17 cellular contexts compared by ENCODE assay signal in the genomic region with DNA sequence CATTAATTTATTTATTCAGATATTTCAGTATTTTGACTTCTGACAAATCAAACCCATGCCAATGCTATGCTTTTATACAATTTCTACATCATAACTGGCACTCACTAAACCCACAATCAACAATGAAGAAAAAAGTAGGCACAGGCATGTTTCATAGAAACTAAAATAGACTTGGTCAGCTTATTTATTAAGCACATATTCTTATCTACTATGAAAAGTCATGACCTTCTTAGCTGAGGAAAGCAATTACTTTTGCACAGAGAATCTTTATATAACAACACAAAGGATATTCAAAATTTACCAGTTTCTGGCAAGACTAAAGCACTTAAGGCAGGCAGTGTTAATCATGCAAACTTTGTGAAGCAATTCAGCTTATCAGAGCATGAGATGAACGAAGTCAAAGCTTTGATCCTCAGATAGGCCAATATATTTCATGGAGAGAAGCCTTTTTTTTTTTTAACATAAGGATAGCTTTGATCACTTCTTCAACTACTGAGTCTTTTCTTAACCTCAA.
A peak's percentile ranks its signal among the peaks of the same experiment; 100 is the strongest.
DNase-seq lines count a peak whose midpoint lies in the region; ATAC-seq and TF ChIP-seq lines count a peak whose summit lies in the region.
"Had no signal": no experiment of that assay in that cellular context is flagged by ENCODE, and none has a peak within 500 bp of the region (broad histone marks: within the 10 kb centered on the region; RNA-seq: fewer than 3 reads in every experiment).

No MANE protein-coding gene starts in this region.

- DNase-seq in T-helper 2 cell treated with Interferon-gamma antibody and Interleukin-4, amounts not matched to agents 5 μg/mL and 100 μg/mL, for 36 hours (ENCODE audit: low spot score) = no peak
- DNase-seq in T-helper 2 cell (no peak), immature natural killer cell (no peak), chondrocyte (ENCODE audit: low spot score) (no peak), endothelial cell (ENCODE audit: low spot score) (no peak)
- no peak for DNase-seq in CD8-positive, alpha-beta T cell
- no peak for DNase-seq in activated T-helper 1 cell treated with anti-CD3 and anti-CD28 coated beads, Interleukin-12 subunit alpha, Interleukin-12 subunit beta, Interleukin-2, Interleukin-4 antibody, amounts not matched to agents 30 ng/mL and 10 ng/mL and 1 ng/mL, durations not matched to agents 14 hours and 24 hours and 36 hours (ENCODE audit: low spot score)
- DNase-seq: EL; NCI-H2029; NCI-H510A; stimulated activated naive CD4-positive, alpha-beta T cell treated with Interleukin-2 at 50 U/mL for 16 hours; upper lobe of left lung had no signal

- no peaks in the 10 kb centered on the region for H3K27me3 Mint-ChIP-seq in T-helper 2 cell treated with Interferon-gamma antibody and Interleukin-4, amounts not matched to agents 5 μg/mL and 100 μg/mL, for 36 hours (ENCODE audit: low read depth)
- H3K27me3 Mint-ChIP-seq in CD8-positive, alpha-beta T cell (ENCODE audit: low read depth) = no peaks in the 10 kb centered on the region
- no peaks in the 10 kb centered on the region for H3K27me3 Mint-ChIP-seq in activated T-helper 1 cell treated with anti-CD3 and anti-CD28 coated beads, Interleukin-12 subunit alpha, Interleukin-12 subunit beta, Interleukin-2, Interleukin-4 antibody, amounts not matched to agents 30 ng/mL and 10 ng/mL and 1 ng/mL, durations not matched to agents 14 hours and 24 hours and 36 hours (ENCODE audit: insufficient read depth)
- H3K27me3 Mint-ChIP-seq in immature natural killer cell (ENCODE audit: low read depth in 3 of 3) = peaks cover 0 to 2% (median 0%) of the 10 kb centered on the region in 3 donors
- H3K27me3 Mint-ChIP-seq in chondrocyte (ENCODE audit: low read depth) = no peaks in the 10 kb centered on the region
- no peaks in the 10 kb centered on the region for H3K27me3 Mint-ChIP-seq in endothelial cell (ENCODE audit: unreplicated experiment)
- H3K27me3 Mint-ChIP-seq: progenitor cell of endocrine pancreas had no signal

- no peak for TF ChIP-seq CTCF in CD8-positive, alpha-beta T cell (IDR thresholded peaks at IDR 0.05)
- TF ChIP-seq CTCF in chondrocyte (IDR thresholded peaks at IDR 0.05) = no peak
- TF ChIP-seq CTCF in endothelial cell (IDR thresholded peaks at IDR 0.05; ENCODE audit: unreplicated experiment) = no peak

- no peak for ATAC-seq in CD8-positive, alpha-beta T cell
- no peak for ATAC-seq in HG02981 (IDR thresholded peaks at IDR 0.05; ENCODE audit: unreplicated experiment)
- ATAC-seq: HepG2 had no signal

- CTCF ChIA-PET in CD8-positive, alpha-beta T cell (lab: Charles Lee) = interaction anchor here (0.6 to 7.0 kb wide), 11 partner anchors 10 to 364 kb away, joined by 3 to 43 read pairs (median 6); no protein-coding TSS in a partner anchor

- no peaks in the 10 kb centered on the region for H3K9me3 ChIP-seq in CD8-positive, alpha-beta T cell (ENCODE audit: low read length)
- H3K9me3 ChIP-seq: SJSA1, upper lobe of left lung had no signal

- no peak overlapping the region for H3K27ac ChIP-seq in CD8-positive, alpha-beta T cell (ENCODE audit: low read depth, low read length)
- H3K27ac ChIP-seq: C4-2B, SJSA1, upper lobe of left lung had no signal

- H3K36me3 ChIP-seq in CD8-positive, alpha-beta T cell (ENCODE audit: insufficient read depth, low read length) = no peaks in the 10 kb centered on the region
- H3K36me3 ChIP-seq: SJSA1, upper lobe of left lung had no signal

- no peaks in the 10 kb centered on the region for H3K27me3 ChIP-seq in CD8-positive, alpha-beta T cell (ENCODE audit: insufficient read depth, low read length)
- H3K27me3 ChIP-seq: SJSA1, upper lobe of left lung had no signal

- intact Hi-C loops in CD8-positive, alpha-beta T cell (cut with DNase I, micrococcal nuclease) = loop anchor here (1.0 to 5.0 kb wide), 6 partner anchors 42 to 827 kb away; a partner anchor contains a TSS
- intact Hi-C loops in activated T-helper 1 cell treated with anti-CD3 and anti-CD28 coated beads, Interleukin-12 subunit alpha, Interleukin-12 subunit beta, Interleukin-2, Interleukin-4 antibody, amounts not matched to agents 30 ng/mL and 10 ng/mL and 1 ng/mL, durations not matched to agents 14 hours and 24 hours and 36 hours (cut with micrococcal nuclease) = loop anchor here (2.0 kb wide), 1 partner anchor 491 kb away; a partner anchor contains a TSS

- peak overlapping the region; percentile 71 for H3K4me3 Mint-ChIP-seq in T-helper 2 cell treated with Interferon-gamma antibody and Interleukin-4, amounts not matched to agents 5 μg/mL and 100 μg/mL, for 36 hours
- H3K4me3 Mint-ChIP-seq in CD8-positive, alpha-beta T cell = peak overlapping the region; percentile 68
- peak overlapping the region; percentile 55 for H3K4me3 Mint-ChIP-seq in activated T-helper 1 cell treated with anti-CD3 and anti-CD28 coated beads, Interleukin-12 subunit alpha, Interleukin-12 subunit beta, Interleukin-2, Interleukin-4 antibody, amounts not matched to agents 30 ng/mL and 10 ng/mL and 1 ng/mL, durations not matched to agents 14 hours and 24 hours and 36 hours
- peak overlapping the region; percentile 4 to 47 (median 25) for H3K4me3 Mint-ChIP-seq in immature natural killer cell
- H3K4me3 Mint-ChIP-seq in chondrocyte (ENCODE audit: unreplicated experiment) = no peak overlapping the region
- no peak overlapping the region for H3K4me3 Mint-ChIP-seq in endothelial cell (ENCODE audit: unreplicated experiment)

- peaks cover 64% of the 10 kb centered on the region for H3K4me1 ChIP-seq in CD8-positive, alpha-beta T cell (ENCODE audit: insufficient read depth, low read length)
- H3K4me1 ChIP-seq: SJSA1 had no signal

- H3K9me3 Mint-ChIP-seq in T-helper 2 cell treated with Interferon-gamma antibody and Interleukin-4, amounts not matched to agents 5 μg/mL and 100 μg/mL, for 36 hours = no peaks in the 10 kb centered on the region
- H3K9me3 Mint-ChIP-seq in CD8-positive, alpha-beta T cell = no peaks in the 10 kb centered on the region
- H3K9me3 Mint-ChIP-seq in activated T-helper 1 cell treated with anti-CD3 and anti-CD28 coated beads, Interleukin-12 subunit alpha, Interleukin-12 subunit beta, Interleukin-2, Interleukin-4 antibody, amounts not matched to agents 30 ng/mL and 10 ng/mL and 1 ng/mL, durations not matched to agents 14 hours and 24 hours and 36 hours = no peaks in the 10 kb centered on the region
- H3K9me3 Mint-ChIP-seq in immature natural killer cell = no peaks in the 10 kb centered on the region
- peaks cover 6% of the 10 kb centered on the region for H3K9me3 Mint-ChIP-seq in chondrocyte (ENCODE audit: low read depth)
- no peaks in the 10 kb centered on the region for H3K9me3 Mint-ChIP-seq in endothelial cell (ENCODE audit: unreplicated experiment)

- peaks cover 88% of the 10 kb centered on the region for H3K4me1 Mint-ChIP-seq in T-helper 2 cell treated with Interferon-gamma antibody and Interleukin-4, amounts not matched to agents 5 μg/mL and 100 μg/mL, for 36 hours (ENCODE audit: low read depth)
- peaks cover 94% of the 10 kb centered on the region for H3K4me1 Mint-ChIP-seq in CD8-positive, alpha-beta T cell (ENCODE audit: low read depth)
- H3K4me1 Mint-ChIP-seq in activated T-helper 1 cell treated with anti-CD3 and anti-CD28 coated beads, Interleukin-12 subunit alpha, Interleukin-12 subunit beta, Interleukin-2, Interleukin-4 antibody, amounts not matched to agents 30 ng/mL and 10 ng/mL and 1 ng/mL, durations not matched to agents 14 hours and 24 hours and 36 hours (ENCODE audit: low read depth) = peaks cover 80% of the 10 kb centered on the region
- H3K4me1 Mint-ChIP-seq in immature natural killer cell (peaks cover 32 to 41% of the 10 kb centered on the region in 2 donors), chondrocyte (ENCODE audit: low read depth) (peaks cover 72% of the 10 kb centered on the region), endothelial cell (ENCODE audit: unreplicated experiment) (peaks cover 19% of the 10 kb centered on the region)

- POLR2A ChIA-PET in CD8-positive, alpha-beta T cell (lab: Charles Lee) = interaction anchor here (0.6 to 3.5 kb wide), 9 partner anchors 11 to 374 kb away, joined by 3 to 15 read pairs (median 4); no protein-coding TSS in a partner anchor

- peak overlapping the region; percentile 78 for H3K27ac Mint-ChIP-seq in T-helper 2 cell treated with Interferon-gamma antibody and Interleukin-4, amounts not matched to agents 5 μg/mL and 100 μg/mL, for 36 hours
- peak overlapping the region; percentile 95 for H3K27ac Mint-ChIP-seq in CD8-positive, alpha-beta T cell
- H3K27ac Mint-ChIP-seq in activated T-helper 1 cell treated with anti-CD3 and anti-CD28 coated beads, Interleukin-12 subunit alpha, Interleukin-12 subunit beta, Interleukin-2, Interleukin-4 antibody, amounts not matched to agents 30 ng/mL and 10 ng/mL and 1 ng/mL, durations not matched to agents 14 hours and 24 hours and 36 hours = peak overlapping the region; percentile 80
- H3K27ac Mint-ChIP-seq in immature natural killer cell = peak overlapping the region in 3 of 6 donors; percentile 5 to 69 (median 37)
- H3K27ac Mint-ChIP-seq in chondrocyte (ENCODE audit: unreplicated experiment) = no peak overlapping the region
- H3K27ac Mint-ChIP-seq in endothelial cell (ENCODE audit: unreplicated experiment) = no peak overlapping the region
- H3K27ac Mint-ChIP-seq: progenitor cell of endocrine pancreas had no signal

- H3K36me3 Mint-ChIP-seq in T-helper 2 cell treated with Interferon-gamma antibody and Interleukin-4, amounts not matched to agents 5 μg/mL and 100 μg/mL, for 36 hours (ENCODE audit: low read depth) = peaks cover 24% of the 10 kb centered on the region
- H3K36me3 Mint-ChIP-seq in CD8-positive, alpha-beta T cell = peaks cover 4% of the 10 kb centered on the region
- H3K36me3 Mint-ChIP-seq in activated T-helper 1 cell treated with anti-CD3 and anti-CD28 coated beads, Interleukin-12 subunit alpha, Interleukin-12 subunit beta, Interleukin-2, Interleukin-4 antibody, amounts not matched to agents 30 ng/mL and 10 ng/mL and 1 ng/mL, durations not matched to agents 14 hours and 24 hours and 36 hours (ENCODE audit: low read depth) = peaks cover 4% of the 10 kb centered on the region
- H3K36me3 Mint-ChIP-seq in immature natural killer cell (peaks cover 0 to 4% (median 0%) of the 10 kb centered on the region in 3 donors), chondrocyte (ENCODE audit: low read depth) (no peaks in the 10 kb centered on the region), endothelial cell (ENCODE audit: low read depth, unreplicated experiment) (no peaks in the 10 kb centered on the region)

- H3K4me3 ChIP-seq in CD8-positive, alpha-beta T cell (ENCODE audit: low read depth, low read length) = no peak overlapping the region
- H3K4me3 ChIP-seq: SJSA1, upper lobe of left lung had no signal

Comparison
In these comparisons a context has a peak if more than half of its experiments do, and no peak if none do; other contexts are left out.
1. H3K27ac Mint-ChIP-seq: peak in T-helper 2 cell treated with Interferon-gamma antibody and Interleukin-4, amounts not matched to agents 5 μg/mL and 100 μg/mL, for 36 hours (single experiment), CD8-positive, alpha-beta T cell (single experiment) and activated T-helper 1 cell treated with anti-CD3 and anti-CD28 coated beads, Interleukin-12 subunit alpha, Interleukin-12 subunit beta, Interleukin-2, Interleukin-4 antibody, amounts not matched to agents 30 ng/mL and 10 ng/mL and 1 ng/mL, durations not matched to agents 14 hours and 24 hours and 36 hours (single experiment); none in chondrocyte (single experiment) and endothelial cell (single experiment).
2. H3K4me3 Mint-ChIP-seq: peak in T-helper 2 cell treated with Interferon-gamma antibody and Interleukin-4, amounts not matched to agents 5 μg/mL and 100 μg/mL, for 36 hours (single experiment), CD8-positive, alpha-beta T cell (single experiment), activated T-helper 1 cell treated with anti-CD3 and anti-CD28 coated beads, Interleukin-12 subunit alpha, Interleukin-12 subunit beta, Interleukin-2, Interleukin-4 antibody, amounts not matched to agents 30 ng/mL and 10 ng/mL and 1 ng/mL, durations not matched to agents 14 hours and 24 hours and 36 hours (single experiment) and immature natural killer cell (5 of 5); none in chondrocyte (single experiment) and endothelial cell (single experiment).